31 cellular contexts compared by ENCODE assay signal in the genomic region with DNA sequence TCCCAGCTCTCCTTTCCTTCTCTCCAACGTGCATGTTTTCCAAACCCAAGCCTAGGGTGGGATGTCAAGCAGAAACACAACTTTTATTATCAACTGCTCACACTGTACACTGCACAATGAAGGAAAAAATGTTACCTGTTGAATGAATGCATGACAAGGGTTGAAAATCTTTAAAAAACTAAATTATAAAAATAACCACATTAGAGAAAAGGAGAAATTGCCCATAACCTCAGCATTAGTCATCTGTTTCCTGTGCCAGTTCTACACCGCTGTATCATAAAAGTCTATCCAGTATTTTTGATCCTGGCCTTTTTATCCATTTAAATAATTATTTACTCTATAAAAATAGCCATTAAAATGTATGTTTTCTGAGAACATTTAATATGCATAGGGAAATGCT.
A peak's percentile ranks its signal among the peaks of the same experiment; 100 is the strongest.
DNase-seq lines count a peak whose midpoint lies in the region; TF ChIP-seq lines count a peak whose summit lies in the region.
"Had no signal": no experiment of that assay in that cellular context is flagged by ENCODE, and none has a peak within 500 bp of the region (broad histone marks: within the 10 kb centered on the region; RNA-seq: fewer than 3 reads in every experiment).

No MANE protein-coding gene starts in this region.

- no peaks in the 10 kb centered on the region for H3K4me1 Mint-ChIP-seq in Caco-2 (ENCODE audit: low read depth, unreplicated experiment)
- H3K4me1 Mint-ChIP-seq: activated T-helper 17 cell treated with anti-CD3 and anti-CD28 coated beads, Interleukin-2, amount 50 U/mL, for 72 hours had no signal

- no peak overlapping the region for H3K4me3 Mint-ChIP-seq in Caco-2 (ENCODE audit: unreplicated experiment)
- H3K4me3 Mint-ChIP-seq: activated CD4-positive, alpha-beta memory T cell treated with anti-CD3 and anti-CD28 coated beads for 36 hours; activated T-helper 17 cell treated with anti-CD3 and anti-CD28 coated beads, Interleukin-2, amount 50 U/mL, for 72 hours; CD4-positive, alpha-beta T cell; effector memory CD8-positive, alpha-beta T cell; natural killer cell treated with Interleukin-12 subunit alpha and Interleukin-12 subunit beta and Interleukin-15 and Interleukin-18, amount 100 ng/mL, for 72 hours had no signal

- CTCF ChIA-PET in mammary epithelial cell (lab: Charles Lee; ENCODE audit: low non-redundant PET) (no interaction called here), Caco-2 (lab: Charles Lee) (no interaction called here)

- H3K27ac ChIP-seq in mammary epithelial cell (ENCODE audit: insufficient read depth, low read depth, low read length): no peak overlapping the region
- no peak overlapping the region for H3K27ac ChIP-seq in tibial nerve
- H3K27ac ChIP-seq: cardiac muscle cell, colonic mucosa, gastrocnemius medialis, HL-60, Peyer's patch, SJCRH30, spleen had no signal

- H2AFZ ChIP-seq in mammary epithelial cell (ENCODE audit: low read depth, low read length): no peak overlapping the region

- H3K36me3 Mint-ChIP-seq in Caco-2 (ENCODE audit: insufficient read depth, unreplicated experiment): no peaks in the 10 kb centered on the region
- H3K36me3 Mint-ChIP-seq: activated CD4-positive, alpha-beta memory T cell treated with anti-CD3 and anti-CD28 coated beads for 36 hours; natural killer cell treated with Interleukin-12 subunit alpha and Interleukin-12 subunit beta and Interleukin-15 and Interleukin-18, amount 100 ng/mL, for 72 hours had no signal

- H3K4me2 ChIP-seq in mammary epithelial cell (ENCODE audit: insufficient read depth, low read depth, low read length): no peak overlapping the region

- BruUV-seq in mammary epithelial cell (replicated peaks; lab: Mats Ljungman, UMichigan): no TSS peak
- BruUV-seq in Caco-2 (replicated peaks; lab: Mats Ljungman, UMichigan): no TSS peak

- no peaks in the 10 kb centered on the region for H3K9me3 Mint-ChIP-seq in Caco-2 (ENCODE audit: unreplicated experiment)
- H3K9me3 Mint-ChIP-seq: activated CD4-positive, alpha-beta memory T cell treated with anti-CD3 and anti-CD28 coated beads for 36 hours; activated T-helper 17 cell treated with anti-CD3 and anti-CD28 coated beads, Interleukin-2, amount 50 U/mL, for 72 hours; CD4-positive, alpha-beta T cell; effector memory CD8-positive, alpha-beta T cell; natural killer cell treated with Interleukin-12 subunit alpha and Interleukin-12 subunit beta and Interleukin-15 and Interleukin-18, amount 100 ng/mL, for 72 hours had no signal

- intact Hi-C loops in mammary epithelial cell (cut with micrococcal nuclease): loop anchor here (5.0 kb wide), 2 partner anchors 51 to 66 kb away; no protein-coding TSS in a partner anchor
- intact Hi-C loops in Caco-2 (cut with micrococcal nuclease; ENCODE audit: unreplicated experiment): no loop called here

- no peak for TF ChIP-seq POLR2A in tibial nerve (IDR thresholded peaks at IDR 0.05)

- DNase-seq in A172 (ENCODE audit: low spot score) (peak; percentile 44), LHCN-M2 (ENCODE audit: low read depth) (peak; percentile 39), mammary epithelial cell (peak; percentile 16), lung microvascular endothelial cell (ENCODE audit: low read depth in 2 of 2) (peak; percentile 31 to 38), Caco-2 (no peak), tibial nerve (ENCODE audit: low spot score in 2 of 2) (no peak), NCI-H2171 treated with DMSO at 0.1 percent for 48 hours (lab: John Stamatoyannopoulos, UW) (no peak), DMS79 (lab: John Stamatoyannopoulos, UW) (no peak)
- DNase-seq: 8988T; activated CD4-positive, alpha-beta memory T cell treated with anti-CD3 and anti-CD28 coated beads for 36 hours; activated CD8-positive, alpha-beta memory T cell treated with anti-CD3 and anti-CD28 coated beads, Interleukin-2, amount 50 U/mL, for 4 hours; activated naive CD4-positive, alpha-beta T cell treated with anti-CD3 and anti-CD28 coated beads, Interleukin-2, amount 50 U/mL, for 16 hours; amniotic stem cell; CD4-positive, alpha-beta T cell; colonic mucosa; effector memory CD8-positive, alpha-beta T cell; gastrocnemius medialis; GOT3; Karpas-422; NCI-H1092; NCI-H1694 treated with DMSO at 0.1 percent for 48 hours; NCI-H69; Peyer's patch; SJCRH30; spleen; stimulated activated CD4-positive, alpha-beta T cell treated with anti-CD3 and anti-CD28 coated beads, Interleukin-2, amount 100 ng/mL, for 48 hours; T-helper 1 cell had no signal

- H3K9me3 ChIP-seq in mammary epithelial cell (replicated peaks; ENCODE audit: insufficient read depth, low read length) (no peaks in the 10 kb centered on the region), Caco-2 (no peaks in the 10 kb centered on the region), tibial nerve (no peaks in the 10 kb centered on the region)
- H3K9me3 ChIP-seq: colonic mucosa, gastrocnemius medialis, Peyer's patch, SJCRH30, spleen had no signal

- TF ChIP-seq CTCF in mammary epithelial cell (conservative IDR thresholded peaks at IDR 0.05 in 1 of 2, IDR thresholded peaks at IDR 0.05 in 1 of 2; ENCODE audit: extremely low read depth in 1 of 2, insufficient read depth in 1 of 2, low read depth in 1 of 2, low read length in 2 of 2) (no peak), Caco-2 (IDR thresholded peaks at IDR 0.05; ENCODE audit: insufficient read depth in 1 of 2, low read depth in 1 of 2, low read length in 1 of 2, severe bottlenecking in 1 of 2, unreplicated experiment in 1 of 2) (no peak), tibial nerve (IDR thresholded peaks at IDR 0.05) (no peak)

- H4K20me1 ChIP-seq in mammary epithelial cell (ENCODE audit: insufficient read depth, low read length): no peaks in the 10 kb centered on the region

- H3K4me3 ChIP-seq in mammary epithelial cell (replicated peaks in 1 of 3; ENCODE audit: insufficient read depth in 1 of 3, low read depth in 2 of 3, low read length in 3 of 3) (no peak overlapping the region), Caco-2 (ENCODE audit: low read depth, low read length) (no peak overlapping the region), tibial nerve (no peak overlapping the region)
- H3K4me3 ChIP-seq: cardiac muscle cell, colonic mucosa, gastrocnemius medialis, Peyer's patch, SJCRH30, spleen had no signal

- no peaks in the 10 kb centered on the region for H3K79me2 ChIP-seq in mammary epithelial cell (ENCODE audit: insufficient read depth, low read length)

- POLR2A ChIA-PET in Caco-2 (lab: Charles Lee): no interaction called here

- H3K4me1 ChIP-seq in mammary epithelial cell (ENCODE audit: insufficient read depth, low read length) (peaks cover 8% of the 10 kb centered on the region), Caco-2 (no peaks in the 10 kb centered on the region), tibial nerve (peaks cover 0 to 20% (median 0%) of the 10 kb centered on the region in 4 donors)
- H3K4me1 ChIP-seq: colonic mucosa, Peyer's patch, spleen had no signal

- dilution Hi-C loops in mammary epithelial cell (cut with HindIII; ENCODE audit: low sequenced_read_pairs): no loop called here

- no peak overlapping the region for H3K9ac ChIP-seq in mammary epithelial cell (ENCODE audit: insufficient read depth, low read length)

- in situ Hi-C loops in mammary epithelial cell (cut with MboI; ENCODE audit: low sequenced_read_pairs in 2 of 2): no loop called here

- 72% methylated on average over 2 of the region's 2 CpGs for WGBS in mammary epithelial cell (ENCODE audit: low coverage, missing lambda C conversion rate)
- WGBS in tibial nerve, 2 donors: 80 to 84% methylated on average over 2 of the region's 2 CpGs

- no peak overlapping the region for H3K27ac Mint-ChIP-seq in Caco-2 (ENCODE audit: unreplicated experiment)
- H3K27ac Mint-ChIP-seq: activated CD4-positive, alpha-beta memory T cell treated with anti-CD3 and anti-CD28 coated beads for 36 hours; activated T-helper 17 cell treated with anti-CD3 and anti-CD28 coated beads, Interleukin-2, amount 50 U/mL, for 72 hours; CD4-positive, alpha-beta T cell; effector memory CD8-positive, alpha-beta T cell; natural killer cell treated with Interleukin-12 subunit alpha and Interleukin-12 subunit beta and Interleukin-15 and Interleukin-18, amount 100 ng/mL, for 72 hours had no signal

- no peak for TF ChIP-seq EP300 in tibial nerve (IDR thresholded peaks at IDR 0.05)

- H3K27me3 ChIP-seq in mammary epithelial cell (ENCODE audit: insufficient read depth, low read length) (no peaks in the 10 kb centered on the region), Caco-2 (replicated peaks; ENCODE audit: control insufficient read depth, insufficient read depth, low read length) (no peaks in the 10 kb centered on the region), tibial nerve (no peaks in the 10 kb centered on the region)
- H3K27me3 ChIP-seq: cardiac muscle cell, colonic mucosa, gastrocnemius medialis, Peyer's patch, SJCRH30, spleen had no signal

- H3K27me3 Mint-ChIP-seq in Caco-2 (ENCODE audit: insufficient read depth, unreplicated experiment): no peaks in the 10 kb centered on the region
- H3K27me3 Mint-ChIP-seq: activated CD4-positive, alpha-beta memory T cell treated with anti-CD3 and anti-CD28 coated beads for 36 hours had no signal

- H3K36me3 ChIP-seq in mammary epithelial cell (ENCODE audit: insufficient read depth, low read length): no peaks in the 10 kb centered on the region
- no peaks in the 10 kb centered on the region for H3K36me3 ChIP-seq in Caco-2 (ENCODE audit: control insufficient read depth, insufficient read depth, low read length)
- H3K36me3 ChIP-seq in tibial nerve: no peaks in the 10 kb centered on the region
- H3K36me3 ChIP-seq: cardiac muscle cell, colonic mucosa, gastrocnemius medialis, Peyer's patch, SJCRH30, spleen had no signal

Comparison
In these comparisons a context has a peak if more than half of its experiments do, and no peak if none do; other contexts are left out.
1. DNase-seq: peak in A172 (single experiment), LHCN-M2 (single experiment), mammary epithelial cell (single experiment) and lung microvascular endothelial cell (2 of 2); none in Caco-2 (0 of 2), tibial nerve (0 of 2), NCI-H2171 treated with DMSO at 0.1 percent for 48 hours (single experiment) and DMS79 (single experiment).